Comparison of ENCODE assay signal across 19 cellular contexts in the genomic region with DNA sequence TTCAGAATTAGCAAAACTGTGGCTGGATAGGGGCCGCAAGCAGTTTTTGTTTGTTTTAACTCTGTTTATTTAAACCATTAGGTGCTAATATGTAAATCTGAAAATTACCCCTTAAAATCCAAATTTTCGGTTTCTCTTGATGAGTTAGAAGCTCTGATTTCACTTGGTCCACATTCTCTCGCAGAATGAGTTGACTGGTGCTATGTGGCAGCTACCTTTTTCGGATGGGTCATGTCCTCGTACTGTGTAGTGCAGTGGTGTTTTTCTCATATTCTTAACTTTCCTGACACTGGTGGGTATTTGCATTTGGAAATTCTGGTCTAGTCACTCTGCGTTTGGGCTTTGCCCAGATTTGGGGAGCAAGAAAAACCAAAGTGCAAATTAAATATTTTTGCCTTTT.
DNase-seq lines count a peak whose midpoint lies in the region; ATAC-seq, FAIRE-seq and TF ChIP-seq lines count a peak whose summit lies in the region.
"Had no signal": no experiment of that assay in that cellular context is flagged by ENCODE, and none has a peak within 500 bp of the region (broad histone marks: within the 10 kb centered on the region; RNA-seq: fewer than 3 reads in every experiment).

No MANE protein-coding gene starts in this region.

- 95 to 97% (median 96%) methylated on average over 6 of the region's 6 CpGs for WGBS in psoas muscle, 3 donors

- H3K9me3 Mint-ChIP-seq in activated T-helper 2 cell treated with anti-CD3 and anti-CD28 coated beads, Interferon-gamma antibody, Interleukin-2, Interleukin-4, amounts not matched to agents 10 μg/mL and 5 μg/mL and 100 μg/mL, durations not matched to agents 14 hours and 24 hours and 36 hours: no peaks in the 10 kb centered on the region
- H3K9me3 Mint-ChIP-seq: T-helper 1 cell treated with Interleukin-12 subunit alpha and Interleukin-12 subunit beta and Interleukin-4 antibody, amounts not matched to agents 30 μg/mL and 1 μg/mL, for 36 hours had no signal

- H3K9me3 ChIP-seq in psoas muscle: no peaks in the 10 kb centered on the region
- H3K9me3 ChIP-seq: SJCRH30 had no signal

- peaks cover 3% of the 10 kb centered on the region for H3K27me3 Mint-ChIP-seq in activated T-helper 2 cell treated with anti-CD3 and anti-CD28 coated beads, Interferon-gamma antibody, Interleukin-2, Interleukin-4, amounts not matched to agents 10 μg/mL and 5 μg/mL and 100 μg/mL, durations not matched to agents 14 hours and 24 hours and 36 hours (ENCODE audit: low read depth)

- no peaks in the 10 kb centered on the region for H3K4me1 Mint-ChIP-seq in activated T-helper 2 cell treated with anti-CD3 and anti-CD28 coated beads, Interferon-gamma antibody, Interleukin-2, Interleukin-4, amounts not matched to agents 10 μg/mL and 5 μg/mL and 100 μg/mL, durations not matched to agents 14 hours and 24 hours and 36 hours (ENCODE audit: low read depth)
- H3K4me1 Mint-ChIP-seq: CD14-positive monocyte had no signal

- no peaks in the 10 kb centered on the region for H3K4me1 ChIP-seq in psoas muscle
- H3K4me1 ChIP-seq: SJCRH30 had no signal

- ATAC-seq in GM19023 (IDR thresholded peaks at IDR 0.05; ENCODE audit: unreplicated experiment) (peak; percentile 50), HG02610 (IDR thresholded peaks at IDR 0.05; ENCODE audit: unreplicated experiment) (peak; percentile 63), HG03432 (IDR thresholded peaks at IDR 0.05; ENCODE audit: unreplicated experiment) (peak; percentile 72), psoas muscle (no peak), HG03039 (IDR thresholded peaks at IDR 0.05; ENCODE audit: unreplicated experiment) (no peak)

- no peak overlapping the region for H3K27ac ChIP-seq in psoas muscle
- H3K27ac ChIP-seq: SJCRH30 had no signal

- TF ChIP-seq CTCF in psoas muscle (IDR thresholded peaks at IDR 0.05): no peak

- no peaks in the 10 kb centered on the region for H3K27me3 ChIP-seq in psoas muscle (ENCODE audit: insufficient read depth in 3 of 3, low read length in 2 of 3)
- H3K27me3 ChIP-seq: SJCRH30 had no signal

- no peak overlapping the region for H3K4me3 ChIP-seq in psoas muscle
- H3K4me3 ChIP-seq: SJCRH30 had no signal

- H3K27ac Mint-ChIP-seq in activated T-helper 2 cell treated with anti-CD3 and anti-CD28 coated beads, Interferon-gamma antibody, Interleukin-2, Interleukin-4, amounts not matched to agents 10 μg/mL and 5 μg/mL and 100 μg/mL, durations not matched to agents 14 hours and 24 hours and 36 hours: no peak overlapping the region
- H3K27ac Mint-ChIP-seq: CD14-positive monocyte; T-helper 1 cell treated with Interleukin-12 subunit alpha and Interleukin-12 subunit beta and Interleukin-4 antibody, amounts not matched to agents 30 μg/mL and 1 μg/mL, for 36 hours had no signal

- TF ChIP-seq POLR2A in GM12892 (IDR thresholded peaks at IDR 0.05; ENCODE audit: low read depth, low read length): no peak

- H3K36me3 Mint-ChIP-seq in activated T-helper 2 cell treated with anti-CD3 and anti-CD28 coated beads, Interferon-gamma antibody, Interleukin-2, Interleukin-4, amounts not matched to agents 10 μg/mL and 5 μg/mL and 100 μg/mL, durations not matched to agents 14 hours and 24 hours and 36 hours (ENCODE audit: low read depth): no peaks in the 10 kb centered on the region
- H3K36me3 Mint-ChIP-seq: CD14-positive monocyte had no signal

- DNase-seq in GM12892 (ENCODE audit: insufficient read length) (no peak), psoas muscle (no peak), cerebellum (ENCODE audit: low spot score) (no peak)
- no peak for DNase-seq in activated T-helper 2 cell treated with anti-CD3 and anti-CD28 coated beads, Interferon-gamma antibody, Interleukin-2, Interleukin-4, amounts not matched to agents 10 μg/mL and 5 μg/mL and 100 μg/mL, durations not matched to agents 14 hours and 24 hours and 36 hours (ENCODE audit: low spot score)
- DNase-seq: 8988T, DMS79 treated with DMSO at 0.1 percent for 48 hours, IMR-90, NCI-H1417 treated with DMSO at 0.1 percent for 48 hours, NCI-H187 treated with DMSO at 0.1 percent for 48 hours, NCI-H2227 treated with DMSO at 0.1 percent for 48 hours, NCI-H510A treated with DMSO at 0.1 percent for 48 hours, SJCRH30 had no signal

- H3K36me3 ChIP-seq in psoas muscle (ENCODE audit: insufficient read depth in 1 of 2, low read depth in 1 of 2): no peaks in the 10 kb centered on the region
- H3K36me3 ChIP-seq: SJCRH30 had no signal

- FAIRE-seq in GM12892 (lab: Jason Lieb, UNC): peak; percentile 78
- FAIRE-seq: H1 had no signal

- no peak overlapping the region for H3K4me3 Mint-ChIP-seq in activated T-helper 2 cell treated with anti-CD3 and anti-CD28 coated beads, Interferon-gamma antibody, Interleukin-2, Interleukin-4, amounts not matched to agents 10 μg/mL and 5 μg/mL and 100 μg/mL, durations not matched to agents 14 hours and 24 hours and 36 hours (ENCODE audit: low read depth)
- H3K4me3 Mint-ChIP-seq: CD14-positive monocyte; T-helper 1 cell treated with Interleukin-12 subunit alpha and Interleukin-12 subunit beta and Interleukin-4 antibody, amounts not matched to agents 30 μg/mL and 1 μg/mL, for 36 hours had no signal

- intact Hi-C loops in psoas muscle (cut with DNase I): no loop called here
- intact Hi-C loops in activated T-helper 2 cell treated with anti-CD3 and anti-CD28 coated beads, Interferon-gamma antibody, Interleukin-2, Interleukin-4, amounts not matched to agents 10 μg/mL and 5 μg/mL and 100 μg/mL, durations not matched to agents 14 hours and 24 hours and 36 hours (cut with micrococcal nuclease): no loop called here

Comparison
In these comparisons a context has a peak if more than half of its experiments do, and no peak if none do; other contexts are left out.
1. ATAC-seq: peak in GM19023 (single experiment), HG02610 (single experiment) and HG03432 (single experiment); none in psoas muscle (0 of 4) and HG03039 (single experiment).